In the genomic region with DNA sequence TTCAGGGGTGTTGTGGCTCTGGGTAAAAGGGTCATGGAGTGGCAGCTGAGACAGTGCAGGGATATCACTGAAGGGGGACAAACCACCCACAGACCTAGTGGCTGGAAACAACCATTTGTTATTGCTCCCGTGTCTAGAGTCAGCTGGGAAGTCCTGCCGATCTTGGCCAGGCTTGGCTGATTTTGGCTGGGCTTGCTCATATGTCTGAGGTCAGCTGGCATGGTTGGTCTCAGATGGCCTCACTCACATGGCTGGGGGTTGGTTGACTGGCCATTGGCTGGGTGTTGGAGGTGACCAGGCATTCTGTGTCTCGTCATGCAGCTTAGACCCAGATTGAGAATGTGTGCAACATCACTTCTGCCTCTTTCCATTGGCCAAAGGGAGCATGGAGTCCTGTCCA, we compare ENCODE assay signal across 22 cellular contexts.
DNase-seq lines count a peak whose midpoint lies in the region; FAIRE-seq and TF ChIP-seq lines count a peak whose summit lies in the region.
"Had no signal": no experiment of that assay in that cellular context is flagged by ENCODE, and none has a peak within 500 bp of the region (broad histone marks: within the 10 kb centered on the region; RNA-seq: fewer than 3 reads in every experiment).

No MANE protein-coding gene starts in this region.

- no peak overlapping the region for H3K9ac ChIP-seq in H1 (replicated peaks in 1 of 4; ENCODE audit: extremely low read depth in 1 of 4, low read depth in 3 of 4, low read length in 3 of 4)
- H3K9ac ChIP-seq: GM23248 had no signal

- TF ChIP-seq EP300 in H1 (IDR thresholded peaks at IDR 0.05; ENCODE audit: borderline replicate concordance in 1 of 2, low read depth in 2 of 2, low read length in 2 of 2): no peak

- CTCF ChIA-PET in H1 (lab: Charles Lee; ENCODE audit: partially characterized antibody): interaction anchor here (0.6 kb wide), 1 partner anchor 13 kb away, joined by 3 read pairs; no protein-coding TSS in a partner anchor

- TF ChIP-seq RAD21 in H1 (IDR thresholded peaks at IDR 0.05 in 1 of 2, conservative IDR thresholded peaks at IDR 0.05 in 1 of 2; ENCODE audit: low read depth in 2 of 2, low read length in 2 of 2): no peak

- H3K4ac ChIP-seq in H1 (replicated peaks; ENCODE audit: insufficient read length, low read depth, low read length): no peak overlapping the region

- no peak overlapping the region for H3K56ac ChIP-seq in H1 (replicated peaks; ENCODE audit: insufficient read length, low read depth, low read length)

- H3K27me3 ChIP-seq in H1 (replicated peaks in 1 of 4; ENCODE audit: control insufficient read depth in 3 of 4, extremely low read depth in 1 of 4, insufficient read depth in 3 of 4, low read length in 3 of 4): peaks cover 0 to under 1% (median 0%) of the 10 kb centered on the region in 4 experiments; a peak in 1 of 7 replicates
- H3K27me3 ChIP-seq in spleen (replicated peaks in 1 of 7): peaks cover 0 to 69% (median 4%) of the 10 kb centered on the region in 7 donors
- H3K27me3 ChIP-seq: BE2C had no signal

- H3K4me1 ChIP-seq in H1 (replicated peaks in 1 of 4; ENCODE audit: control insufficient read depth in 3 of 4, insufficient read depth in 4 of 4, low read length in 3 of 4) (peaks cover 0 to 6% (median 3%) of the 10 kb centered on the region in 4 experiments; a peak in 3 of 7 replicates), spleen (peaks cover 0 to 22% (median 17%) of the 10 kb centered on the region in 6 donors)
- H3K4me1 ChIP-seq: BE2C had no signal

- no peak overlapping the region for H3K23ac ChIP-seq in H1 (ENCODE audit: insufficient read length)

- H3K79me1 ChIP-seq in H1 (ENCODE audit: low read depth, low read length): no peaks in the 10 kb centered on the region

- no peak overlapping the region for H3K4me3 ChIP-seq in H1 (ENCODE audit: extremely low read depth in 1 of 4, insufficient read depth in 2 of 4, low read depth in 3 of 4, low read length in 4 of 4)
- no peak overlapping the region for H3K4me3 ChIP-seq in spleen
- H3K4me3 ChIP-seq: GM23248 had no signal

- H4K8ac ChIP-seq in H1 (ENCODE audit: extremely low read depth, insufficient read depth, low read length): no peak overlapping the region

- POLR2A ChIA-PET in H1 (lab: Charles Lee; ENCODE audit: partially characterized antibody): no interaction called here

- no peaks in the 10 kb centered on the region for H4K20me1 ChIP-seq in H1 (replicated peaks in 1 of 2; ENCODE audit: control insufficient read depth in 1 of 2, insufficient read depth in 2 of 2, low read length in 2 of 2)

- intact Hi-C loops in spleen (cut with DNase I; ENCODE audit: low total_unique reads): no loop called here

- peak overlapping the region; percentile 72; the same call in 1 of the 2 replicates for H2BK15ac ChIP-seq in H1 (ENCODE audit: low read length)

- no peak overlapping the region for H2BK20ac ChIP-seq in H1 (ENCODE audit: low read length)

- peak; percentile 41 for DNase-seq in RCC 7860 (ENCODE audit: low spot score)
- DNase-seq in H1 (ENCODE audit: low read depth in 1 of 2, low spot score in 2 of 2): no peak
- peak; percentile 24 for DNase-seq in myocyte (ENCODE audit: low read depth)
- peak; percentile 10 for DNase-seq in spleen
- DNase-seq in ecto neural progenitor cell (ENCODE audit: low spot score): no peak
- no peak for DNase-seq in NCI-H187 (lab: John Stamatoyannopoulos, UW)
- DNase-seq in OCI-M2 (lab: John Stamatoyannopoulos, UW; ENCODE audit: unreplicated experiment): no peak
- DNase-seq: ACHN; BE2C; C1 segment of cervical spinal cord; CD4-positive, CD25-positive, alpha-beta regulatory T cell; CD8-positive, alpha-beta memory T cell; COR-L47; GM23248; H7; HFFc6 had no signal

- FAIRE-seq in RCC 7860 (lab: Jason Lieb, UNC) (no peak), H1 (lab: Jason Lieb, UNC) (no peak)
- FAIRE-seq: A204.1, D721Med, G401.6, GM12891, GM19239, HepG2 had no signal

- H3K27ac ChIP-seq in H1 (ENCODE audit: low read depth, low read length) (no peak overlapping the region), spleen (no peak overlapping the region)
- H3K27ac ChIP-seq: GM23248 had no signal

- H3K4me2 ChIP-seq in H1 (ENCODE audit: insufficient read depth in 1 of 2, low read depth in 2 of 2, low read length in 2 of 2): no peak overlapping the region

- no peak overlapping the region for H2AFZ ChIP-seq in H1 (ENCODE audit: low read length)
- H2AFZ ChIP-seq: GM23248 had no signal

- H3K9me3 ChIP-seq in H1 (ENCODE audit: insufficient read depth in 2 of 2, low read depth in 1 of 2, low read length in 1 of 2): no peaks in the 10 kb centered on the region
- H3K9me3 ChIP-seq in spleen: peaks cover 0 to 3% (median 0%) of the 10 kb centered on the region in 8 donors
- H3K9me3 ChIP-seq: BE2C had no signal

- TF ChIP-seq CTCF in H1 (IDR thresholded peaks at IDR 0.05; ENCODE audit: control extremely low read depth in 1 of 3, insufficient read depth in 1 of 3, low read depth in 1 of 3, low read length in 3 of 3) (no peak), spleen (IDR thresholded peaks at IDR 0.05 in 8 of 11, conservative IDR thresholded peaks at IDR 0.05 in 3 of 11) (no peak)

- no peak overlapping the region for H3K14ac ChIP-seq in H1 (ENCODE audit: insufficient read length)

- no peak overlapping the region for H2BK120ac ChIP-seq in H1 (replicated peaks; ENCODE audit: low read depth, low read length)

- no peak overlapping the region for H2AK5ac ChIP-seq in H1 (ENCODE audit: low read depth, low read length)

- H2BK12ac ChIP-seq in H1 (ENCODE audit: low read depth, low read length): peak overlapping the region; percentile 80; the same call in 1 of the 2 replicates

- H4K91ac ChIP-seq in H1 (replicated peaks; ENCODE audit: insufficient read length, low read length): no peak overlapping the region

- H3K36me3 ChIP-seq in H1 (ENCODE audit: control insufficient read depth in 2 of 4, insufficient read depth in 4 of 4, low read length in 3 of 4): no peaks in the 10 kb centered on the region
- H3K36me3 ChIP-seq in spleen: no peaks in the 10 kb centered on the region
- H3K36me3 ChIP-seq: BE2C had no signal

- WGBS in H1 (ENCODE audit: extremely low coverage in 1 of 2, insufficient coverage in 1 of 2, insufficient read length in 1 of 2, insufficient replicate concordance in 2 of 2, low coverage in 1 of 2, low lambda C conversion rate in 2 of 2, missing lambda C conversion rate in 1 of 2), 2 experiments: 93% methylated on average over 3 of the region's 3 CpGs; no CpG with 5 or more reads in 1 of the 2 experiments
- 81 to 92% (median 86%) methylated on average over 3 of the region's 3 CpGs for WGBS in spleen, 5 donors

- H3K79me2 ChIP-seq in H1 (ENCODE audit: control insufficient read depth in 1 of 2, insufficient read depth in 2 of 2, low read length in 2 of 2): no peaks in the 10 kb centered on the region

- no peak for TF ChIP-seq POLR2A in H1 (IDR thresholded peaks at IDR 0.05; ENCODE audit: control extremely low read depth in 1 of 2, low read depth in 2 of 2, low read length in 2 of 2)
- no peak for TF ChIP-seq POLR2A in spleen (IDR thresholded peaks at IDR 0.05)

- H3K23me2 ChIP-seq in H1 (ENCODE audit: low read depth, low read length): no peaks in the 10 kb centered on the region

- H2BK5ac ChIP-seq in H1 (ENCODE audit: low read depth, low read length): no peak overlapping the region

- no peak overlapping the region; the same call in 1 of the 2 replicates for H3K18ac ChIP-seq in H1 (ENCODE audit: extremely low read depth, low read length)

- no peak overlapping the region for H4K5ac ChIP-seq in H1 (ENCODE audit: insufficient read length, low read depth, low read length)

TF ChIP-seq in H1, 55 proteins besides CTCF, POLR2A, EP300 and RAD21:
- TF ChIP-seq SP1 (IDR thresholded peaks at IDR 0.05; ENCODE audit: low read depth, low read length): no peak
- TF ChIP-seq TAF1 (IDR thresholded peaks at IDR 0.05; ENCODE audit: low read depth, low read length): no peak
- TF ChIP-seq SP2 (IDR thresholded peaks at IDR 0.05; ENCODE audit: low read length): no peak
- no peak for TF ChIP-seq ZNF274 (IDR thresholded peaks at IDR 0.05; ENCODE audit: borderline replicate concordance, extremely low read depth, low read length)
- no peak for TF ChIP-seq KDM5A (IDR thresholded peaks at IDR 0.05; ENCODE audit: low read length)
- no peak for TF ChIP-seq FOSL1 (IDR thresholded peaks at IDR 0.05; ENCODE audit: insufficient read depth, low read depth, low read length)
- TF ChIP-seq POU5F1 (IDR thresholded peaks at IDR 0.05; ENCODE audit: low read depth, low read length): no peak
- TF ChIP-seq SUZ12 (IDR thresholded peaks at IDR 0.05; ENCODE audit: low read length): no peak
- TF ChIP-seq CBX8 (IDR thresholded peaks at IDR 0.05; ENCODE audit: borderline replicate concordance, low read depth, low read length): no peak
- TF ChIP-seq EZH2 (IDR thresholded peaks at IDR 0.05; ENCODE audit: low read depth, low read length, severe bottlenecking): no peak
- TF ChIP-seq ATF3 (IDR thresholded peaks at IDR 0.05; ENCODE audit: insufficient read depth, low read depth, low read length): no peak

Comparison
In these comparisons a context has a peak if more than half of its experiments do, and no peak if none do; other contexts are left out.
1. DNase-seq: peak in RCC 7860 (single experiment), myocyte (single experiment) and spleen (single experiment); none in H1 (0 of 2), ecto neural progenitor cell (single experiment), NCI-H187 (0 of 2) and OCI-M2 (single experiment).